In the genomic region with DNA sequence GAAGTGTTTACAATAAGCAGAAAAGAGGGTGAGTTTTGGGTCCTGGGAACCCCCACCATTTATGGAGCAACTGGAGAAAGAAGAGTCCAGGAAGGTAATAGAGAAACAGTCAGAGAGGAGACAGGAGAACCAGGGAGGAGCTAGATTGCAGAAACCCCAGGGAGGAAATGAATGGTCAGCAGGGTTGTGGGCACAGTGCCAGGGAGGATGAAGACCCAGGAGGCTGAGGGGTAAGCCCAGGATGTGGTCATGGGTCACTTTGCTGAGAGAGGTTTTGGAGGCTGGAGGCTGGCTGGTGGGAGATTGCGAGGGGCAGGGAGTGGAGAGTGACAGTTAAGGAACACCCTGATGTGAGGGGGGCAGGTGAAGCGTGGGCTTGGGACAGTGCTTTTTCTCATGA, we compare ENCODE assay signal across 24 cellular contexts.
"Had no signal": no experiment of that assay in that cellular context is flagged by ENCODE, and none has a peak within 500 bp of the region (broad histone marks: within the 10 kb centered on the region; RNA-seq: fewer than 3 reads in every experiment).

No MANE protein-coding gene starts in this region.

- H3K9ac ChIP-seq: parathyroid adenoma had no signal

- H3K4me2 ChIP-seq: smooth muscle cell had no signal

- H3K4me3 ChIP-seq: breast epithelium, esophagus squamous epithelium, right atrium auricular region, smooth muscle cell, uterus had no signal

- H3K9me3 ChIP-seq: breast epithelium, esophagus squamous epithelium, right atrium auricular region, uterus had no signal

- H3K36me3 ChIP-seq: breast epithelium, esophagus squamous epithelium, right atrium auricular region, uterus had no signal

- DNase-seq: activated CD4-positive, alpha-beta T cell treated with anti-CD3 and anti-CD28 coated beads, Interleukin-2, amount 50 U/mL, for 1 hour; activated CD8-positive, alpha-beta T cell treated with anti-CD3 and anti-CD28 coated beads for 36 hours; activated gamma-delta T cell treated with Interleukin-2 at 50 U/mL for 16 hours; activated T-cell treated with anti-CD3 and anti-CD28 coated beads, Interleukin-2, amount 50 U/mL, for 4 hours; endodermal cell; esophagus squamous epithelium; islet precursor cell; mammary epithelial cell; naive B cell; nucleus accumbens; stimulated activated CD4-positive, alpha-beta T cell treated with anti-CD3 and anti-CD28 coated beads, Interleukin-1b, Interleukin-23, amount 100 ng/mL, for 48 hours; stimulated activated CD4-positive, alpha-beta T cell treated with anti-CD3 and anti-CD28 coated beads, Interleukin-4, amount 100 ng/mL, for 4 hours; stimulated activated CD8-positive, alpha-beta memory T cell treated with anti-CD3 and anti-CD28 coated beads, Interleukin-4, amount 100 ng/mL, for 48 hours; stimulated activated naive CD8-positive, alpha-beta T cell treated with anti-CD3 and anti-CD28 coated beads, Interleukin-15, amount 100 ng/mL, for 72 hours; substantia nigra; uterus had no signal

- ATAC-seq: activated CD8-positive, alpha-beta T cell treated with anti-CD3 and anti-CD28 coated beads for 36 hours; activated naive CD4-positive, alpha-beta T cell treated with anti-CD3 and anti-CD28 coated beads, Interleukin-2, amount 50 U/mL, for 72 hours; activated T-cell treated with anti-CD3 and anti-CD28 coated beads, Interleukin-2, amount 50 U/mL, for 4 hours; activated T-helper 17 cell treated with anti-CD3 and anti-CD28 coated beads, Interleukin-2, amount 50 U/mL, for 72 hours; stimulated activated memory B cell treated with anti-CD40 and anti-IgM and Interleukin-4, amounts not matched to agents 10 μg/mL and 1 μg/mL and 100 μg/mL, for 72 hours; stimulated activated naive CD8-positive, alpha-beta T cell treated with anti-CD3 and anti-CD28 coated beads, Interleukin-15, amount 100 ng/mL, for 72 hours; WTC11 had no signal

- H3K27me3 ChIP-seq: right atrium auricular region, uterus had no signal

- H3K27ac ChIP-seq: breast epithelium, esophagus squamous epithelium, parathyroid adenoma, right atrium auricular region, uterus had no signal

- H3K4me1 ChIP-seq: esophagus squamous epithelium, parathyroid adenoma, right atrium auricular region, uterus had no signal
